ENCODE assay signal across 8 cellular contexts in the genomic region with DNA sequence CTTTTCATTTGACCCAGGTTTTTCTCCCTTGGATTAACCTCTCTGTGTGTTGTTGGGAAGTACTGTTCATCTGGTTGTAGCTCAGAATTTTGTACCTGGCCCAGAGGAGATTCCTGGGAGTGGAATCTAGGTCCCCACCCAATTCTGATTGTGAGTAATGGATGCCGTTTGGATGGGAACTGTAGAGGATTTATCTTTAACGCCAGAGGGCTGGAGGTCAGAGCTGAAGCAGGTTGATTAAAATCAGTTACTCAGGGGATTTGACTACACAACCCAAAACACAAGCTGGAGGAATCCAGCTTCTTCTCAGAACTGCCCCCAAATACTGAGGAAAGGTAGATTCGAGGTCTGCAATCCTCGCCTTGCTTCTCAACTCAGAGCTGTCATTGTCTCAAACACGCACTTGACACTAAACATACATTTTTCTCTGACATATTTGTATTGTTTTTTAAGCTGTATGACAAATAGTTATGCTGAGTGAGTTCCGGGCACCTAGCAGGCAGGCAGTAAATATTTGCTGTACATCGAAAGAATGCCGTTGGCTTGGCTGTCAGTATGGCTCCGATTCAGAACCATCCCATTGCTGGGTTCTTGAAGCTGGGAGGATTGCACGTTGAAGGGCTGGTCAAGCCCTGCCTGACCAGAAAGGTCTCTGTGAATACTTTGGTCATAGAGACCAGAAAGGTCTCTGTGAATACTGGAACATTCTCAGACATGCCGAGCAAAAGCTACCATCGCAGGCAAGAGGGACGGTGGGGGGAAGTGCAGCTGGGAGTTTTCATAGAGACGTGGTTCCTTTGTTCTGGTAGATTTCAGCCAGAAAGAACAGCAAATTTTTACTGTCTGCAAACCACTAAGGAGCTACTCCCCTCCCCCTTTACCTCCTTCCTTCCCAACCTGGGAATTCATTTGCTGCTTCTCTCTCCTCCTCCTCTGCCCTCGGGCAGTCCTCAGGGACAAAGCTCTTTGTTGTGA.
DNase-seq lines count a peak whose midpoint lies in the region; TF ChIP-seq lines count a peak whose summit lies in the region.

No MANE protein-coding gene starts in this region.

- H3K4me1 Mint-ChIP-seq in CD14-positive monocyte = peaks cover 13% of the 10 kb centered on the region

- no peak for TF ChIP-seq CTCF in CD14-positive monocyte (IDR thresholded peaks at IDR 0.05)
- TF ChIP-seq CTCF in LNCaP clone FGC (IDR thresholded peaks at IDR 0.05; ENCODE audit: control insufficient read depth, extremely low read depth, insufficient read depth) = no peak

- no peak overlapping the region for H3K27ac ChIP-seq in mesodermal cell (ENCODE audit: low read depth, low read length, severe bottlenecking)

- intact Hi-C loops in CD14-positive monocyte (cut with micrococcal nuclease) = loop anchor here (2.0 to 10.0 kb wide), 4 partner anchors 450 to 853 kb away; no protein-coding TSS in a partner anchor

- H3K36me3 Mint-ChIP-seq in CD14-positive monocyte = no peaks in the 10 kb centered on the region

- H3K27ac Mint-ChIP-seq in CD14-positive monocyte = peak overlapping the region in 2 of 7 donors; percentile 36 to 48

- peaks cover 7% of the 10 kb centered on the region for H3K9me3 ChIP-seq in mesodermal cell (ENCODE audit: control insufficient read depth, low read length)

- DNase-seq in CD14-positive monocyte (ENCODE audit: low spot score) (no peak), LNCaP clone FGC (ENCODE audit: low read depth) (peak; percentile 67), T47D (ENCODE audit: low read depth in 1 of 2, low spot score in 1 of 2) (peak; percentile 83 to 91), NOMO-1 treated with DMSO at 0.1 percent for 48 hours (lab: John Stamatoyannopoulos, UW; ENCODE audit: unreplicated experiment) (no peak), HuH-7 (ENCODE audit: low spot score) (no peak), EL (no peak)
- no peak for DNase-seq in stimulated activated CD4-positive, alpha-beta T cell treated with anti-CD3 and anti-CD28 coated beads, Interleukin-12 subunit alpha, Interleukin-12 subunit beta, amount 100 ng/mL, for 4 hours

- WGBS in mesodermal cell (ENCODE audit: insufficient coverage in 2 of 2), 2 experiments = 53 to 56% methylated on average over 8 to 9 of the region's 15 CpGs

- H3K4me3 Mint-ChIP-seq in CD14-positive monocyte = peak overlapping the region; percentile 86 to 89

- in situ Hi-C loops in T47D (cut with HindIII; ENCODE audit: low pct_unique_long_range_greater_than_20kb, low sequenced_read_pairs) = no loop called here

- H3K4me1 ChIP-seq in mesodermal cell (ENCODE audit: control insufficient read depth, insufficient read depth, low read length, poor library complexity, severe bottlenecking) = peaks cover 19% of the 10 kb centered on the region

- peaks cover 0 to 2% (median 0%) of the 10 kb centered on the region in 7 donors for H3K9me3 Mint-ChIP-seq in CD14-positive monocyte

- H3K4me3 ChIP-seq in LNCaP clone FGC (ENCODE audit: low read depth, low read length) (peak overlapping the region; percentile 52), mesodermal cell (ENCODE audit: extremely low read depth, insufficient read depth, low read length, poor library complexity, severe bottlenecking) (peak overlapping the region; percentile 27)

- H3K36me3 ChIP-seq in mesodermal cell (ENCODE audit: control insufficient read depth, insufficient read depth, low read length) = no peaks in the 10 kb centered on the region

- peaks cover 0 to 13% (median 11%) of the 10 kb centered on the region in 3 donors for H3K27me3 Mint-ChIP-seq in CD14-positive monocyte (ENCODE audit: low read depth in 3 of 3)

Comparison
In these comparisons a context has a peak if more than half of its experiments do, and no peak if none do; other contexts are left out.
1. DNase-seq: peak in LNCaP clone FGC (single experiment) and T47D (2 of 2); none in CD14-positive monocyte (single experiment), NOMO-1 treated with DMSO at 0.1 percent for 48 hours (single experiment), HuH-7 (single experiment), stimulated activated CD4-positive, alpha-beta T cell treated with anti-CD3 and anti-CD28 coated beads, Interleukin-12 subunit alpha, Interleukin-12 subunit beta, amount 100 ng/mL, for 4 hours (single experiment) and EL (single experiment).